10 cellular contexts compared by ENCODE assay signal in the genomic region with DNA sequence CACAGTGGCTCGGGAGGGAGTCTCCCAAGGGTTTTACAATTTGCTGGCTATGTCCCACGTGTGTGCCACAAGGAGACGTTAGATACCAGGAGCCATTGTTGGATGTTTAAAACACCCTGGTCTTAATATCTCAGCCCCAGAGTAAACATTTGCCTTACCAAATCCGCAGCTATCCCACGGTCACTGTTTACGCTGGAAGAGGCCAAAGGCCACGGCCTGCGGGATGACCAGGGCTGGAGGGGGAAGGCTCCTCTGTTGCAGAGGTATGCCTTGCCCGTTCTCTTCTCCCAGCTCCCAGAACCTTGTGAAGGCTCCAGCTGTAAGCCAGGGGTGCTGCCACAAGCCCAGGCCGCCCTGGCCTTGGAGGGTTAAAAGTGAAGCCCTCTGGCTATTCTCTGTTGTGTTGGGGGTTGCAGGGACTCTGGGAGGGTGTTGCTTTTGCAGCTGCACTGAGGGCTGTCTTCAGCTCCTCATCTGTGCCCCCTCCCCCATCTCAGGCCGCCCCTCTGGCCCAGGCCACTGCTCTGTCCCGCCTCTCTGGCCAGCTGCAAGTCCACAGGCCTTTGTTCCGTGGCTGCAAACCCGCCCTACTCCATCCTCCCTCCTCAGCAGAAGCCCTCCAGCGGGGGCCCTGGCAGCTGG. TPM values are rescaled to one million over a fixed set of nuclear protein-coding genes. Genes with fewer than 3 reads are reported as not detected.
DNase-seq lines count a peak whose midpoint lies in the region; ATAC-seq and TF ChIP-seq lines count a peak whose summit lies in the region.
"Had no signal": no experiment of that assay in that cellular context is flagged by ENCODE, and none has a peak within 500 bp of the region (broad histone marks: within the 10 kb centered on the region; RNA-seq: fewer than 3 reads in every experiment).

No MANE protein-coding gene starts in this region.

- H3K36me3 ChIP-seq in HCT116 (ENCODE audit: control insufficient read depth in 1 of 2, insufficient read depth in 2 of 2, low read length in 2 of 2) = no peaks in the 10 kb centered on the region
- no peaks in the 10 kb centered on the region for H3K36me3 ChIP-seq in mammary epithelial cell (ENCODE audit: insufficient read depth, low read length)
- no peaks in the 10 kb centered on the region for H3K36me3 ChIP-seq in sigmoid colon

- H3K27me3 ChIP-seq in HCT116 (ENCODE audit: insufficient read depth, low read length) = no peaks in the 10 kb centered on the region
- no peaks in the 10 kb centered on the region for H3K27me3 ChIP-seq in mammary epithelial cell (ENCODE audit: insufficient read depth, low read length)
- H3K27me3 ChIP-seq in sigmoid colon = no peaks in the 10 kb centered on the region

- H3K9me3 ChIP-seq in HCT116 (ENCODE audit: control insufficient read depth in 1 of 2, insufficient read depth in 1 of 2, low read depth in 1 of 2, low read length in 2 of 2) (no peaks in the 10 kb centered on the region), mammary epithelial cell (replicated peaks; ENCODE audit: insufficient read depth, low read length) (no peaks in the 10 kb centered on the region), sigmoid colon (no peaks in the 10 kb centered on the region)

- intact Hi-C loops in HCT116 (cut with micrococcal nuclease) = no loop called here
- intact Hi-C loops in mammary epithelial cell (cut with micrococcal nuclease) = loop anchor here (1.0 to 5.0 kb wide), 4 partner anchors 20 to 166 kb away; partner anchors contain the start of gene HSPA2
- intact Hi-C loops in sigmoid colon (cut with DNase I) = loop anchor here (5.0 kb wide), 1 partner anchor 204 kb away; the partner anchor contains the start of genes ZBTB1 and ZBTB25

- H3K27ac ChIP-seq in HCT116 (ENCODE audit: low read depth, low read length) (no peak overlapping the region; the same call in 1 of the 2 replicates), mammary epithelial cell (ENCODE audit: insufficient read depth, low read depth, low read length) (peak overlapping the region; percentile 86), sigmoid colon (peak overlapping the region; percentile 86 to 95 (median 92))

- TF ChIP-seq CTCF in HCT116 (IDR thresholded peaks at IDR 0.05 in 2 of 3, conservative IDR thresholded peaks at IDR 0.05 in 1 of 3; ENCODE audit: borderline replicate concordance in 1 of 3, insufficient read depth in 1 of 3, low read depth in 2 of 3, low read length in 2 of 3) (no peak), mammary epithelial cell (conservative IDR thresholded peaks at IDR 0.05 in 1 of 2, IDR thresholded peaks at IDR 0.05 in 1 of 2; ENCODE audit: extremely low read depth in 1 of 2, insufficient read depth in 1 of 2, low read depth in 1 of 2, low read length in 2 of 2) (no peak), sigmoid colon (IDR thresholded peaks at IDR 0.05) (no peak)

- H4K20me1 ChIP-seq in HCT116 (ENCODE audit: insufficient read depth) = 0 out of 2 replicates have a peak, but pooled peaks cover 5% of the 10 kb centered on the region
- no peaks in the 10 kb centered on the region for H4K20me1 ChIP-seq in mammary epithelial cell (ENCODE audit: insufficient read depth, low read length)

- peak overlapping the region; percentile 91 for H3K9ac ChIP-seq in HCT116 (ENCODE audit: low read length)
- peak overlapping the region; percentile 93 for H3K9ac ChIP-seq in mammary epithelial cell (ENCODE audit: insufficient read depth, low read length)

- BruUV-seq in HCT116 (replicated peaks; lab: Mats Ljungman, UMichigan) (no TSS peak), mammary epithelial cell (replicated peaks; lab: Mats Ljungman, UMichigan) (no TSS peak)

- H3K9me2 ChIP-seq in HCT116 (ENCODE audit: insufficient read depth) = no peaks in the 10 kb centered on the region

- TF ChIP-seq RAD21 in HCT116 (IDR thresholded peaks at IDR 0.05; ENCODE audit: low read depth) = no peak

- H3K4me1 ChIP-seq in HCT116 (ENCODE audit: control insufficient read depth in 1 of 2, insufficient read depth in 2 of 2, low read length in 2 of 2) = peaks cover 47 to 62% of the 10 kb centered on the region in 2 experiments
- peaks cover 64% of the 10 kb centered on the region for H3K4me1 ChIP-seq in mammary epithelial cell (ENCODE audit: insufficient read depth, low read length)
- H3K4me1 ChIP-seq in sigmoid colon = peaks cover 0 to 77% (median 74%) of the 10 kb centered on the region in 4 donors

- peak overlapping the region; percentile 83 for H3K4me2 ChIP-seq in HCT116 (ENCODE audit: low read length)
- H3K4me2 ChIP-seq in mammary epithelial cell (ENCODE audit: insufficient read depth, low read depth, low read length) = peak overlapping the region; percentile 81

- dilution Hi-C loops in mammary epithelial cell (cut with HindIII; ENCODE audit: low sequenced_read_pairs) = no loop called here

- in situ Hi-C loops in mammary epithelial cell (cut with MboI; ENCODE audit: low sequenced_read_pairs in 2 of 2) = no loop called here

- CTCF ChIA-PET in HCT116 (lab: Charles Lee) (interaction anchor here (2.0 kb wide), 1 partner anchor 58 kb away, joined by 6 read pairs; no protein-coding TSS in a partner anchor), mammary epithelial cell (lab: Charles Lee; ENCODE audit: low non-redundant PET) (no interaction called here)

- H3K79me2 ChIP-seq in HCT116 (ENCODE audit: insufficient read depth, low read length) (peaks cover 71% of the 10 kb centered on the region), mammary epithelial cell (ENCODE audit: insufficient read depth, low read length) (peaks cover 78% of the 10 kb centered on the region)

- H2AFZ ChIP-seq in HCT116 (ENCODE audit: low read depth, low read length, poor library complexity, severe bottlenecking) (no peak overlapping the region), mammary epithelial cell (ENCODE audit: low read depth, low read length) (no peak overlapping the region)

- 72% methylated on average over 10 of the region's 15 CpGs for WGBS in mammary epithelial cell (ENCODE audit: low coverage, missing lambda C conversion rate)
- 29 to 60% methylated on average over 15 of the region's 15 CpGs for WGBS in sigmoid colon, 2 donors

- RAD21 ChIA-PET in HCT116 (lab: Charles Lee; ENCODE audit: low non-redundant PET in 1 of 2, low total read pairs in 2 of 2, uncharacterized antibody in 2 of 2, unreplicated experiment in 2 of 2) = no interaction called here

- POLR2A ChIA-PET in HCT116 (lab: Charles Lee) = interaction anchor here (2.2 to 3.6 kb wide), 2 partner anchors 8 to 13 kb away, joined by 6 to 12 read pairs; no protein-coding TSS in a partner anchor

- H3K4me3 ChIP-seq in HCT116 (replicated peaks in 1 of 2; ENCODE audit: low read depth in 1 of 2, low read length in 2 of 2) (0 out of 4 replicates have a peak overlapping the region, but pooled peaks of 1 of the 2 experiments have one; percentile 4), mammary epithelial cell (replicated peaks in 1 of 3; ENCODE audit: insufficient read depth in 1 of 3, low read depth in 2 of 3, low read length in 3 of 3) (peak overlapping the region; percentile 13 to 92 (median 91)), sigmoid colon (peak overlapping the region; percentile 2 to 90 (median 82))

- ATAC-seq in HCT116 = no peak
- ATAC-seq in GM19328 (IDR thresholded peaks at IDR 0.05; ENCODE audit: unreplicated experiment) = no peak

- no peak for TF ChIP-seq POLR2A in HCT116 (IDR thresholded peaks at IDR 0.05; ENCODE audit: borderline replicate concordance, extremely low read depth, insufficient read depth, insufficient read length)
- TF ChIP-seq POLR2A in sigmoid colon (IDR thresholded peaks at IDR 0.05) = no peak

- TF ChIP-seq EP300 in sigmoid colon (IDR thresholded peaks at IDR 0.05) = no peak

- no peak for DNase-seq in HCT116 (ENCODE audit: low read depth, low spot score)
- no peak for DNase-seq in mammary epithelial cell
- DNase-seq in inferior parietal cortex (ENCODE audit: extremely low spot score) = peak; percentile 56
- peak; percentile 71 for DNase-seq in sigmoid colon
- no peak for DNase-seq in SKM-1 treated with dmso at 0.1 percent for 144 hours (lab: John Stamatoyannopoulos, UW; ENCODE audit: unreplicated experiment)
- no peak for DNase-seq in NOMO-1 treated with dmso at 0.1 percent for 144 hours (lab: John Stamatoyannopoulos, UW; ENCODE audit: unreplicated experiment)
- no peak for DNase-seq in GM19240 (ENCODE audit: insufficient read length, low spot score)
- DNase-seq: effector CD4-positive, alpha-beta T cell; NCI-H1048 had no signal

TF ChIP-seq in HCT116, 20 proteins besides CTCF, POLR2A, EP300 and RAD21:
- TF ChIP-seq CBX3 (IDR thresholded peaks at IDR 0.05; ENCODE audit: low read depth) (no peak), ATF3 (IDR thresholded peaks at IDR 0.05) (no peak), SIN3A (IDR thresholded peaks at IDR 0.05; ENCODE audit: low read depth) (no peak), TCF7L2 (IDR thresholded peaks at IDR 0.05; ENCODE audit: borderline replicate concordance, extremely low read depth, insufficient read depth, insufficient read length) (no peak), SP1 (IDR thresholded peaks at IDR 0.05; ENCODE audit: low read depth) (no peak)
- TF ChIP-seq, protein P1, sequence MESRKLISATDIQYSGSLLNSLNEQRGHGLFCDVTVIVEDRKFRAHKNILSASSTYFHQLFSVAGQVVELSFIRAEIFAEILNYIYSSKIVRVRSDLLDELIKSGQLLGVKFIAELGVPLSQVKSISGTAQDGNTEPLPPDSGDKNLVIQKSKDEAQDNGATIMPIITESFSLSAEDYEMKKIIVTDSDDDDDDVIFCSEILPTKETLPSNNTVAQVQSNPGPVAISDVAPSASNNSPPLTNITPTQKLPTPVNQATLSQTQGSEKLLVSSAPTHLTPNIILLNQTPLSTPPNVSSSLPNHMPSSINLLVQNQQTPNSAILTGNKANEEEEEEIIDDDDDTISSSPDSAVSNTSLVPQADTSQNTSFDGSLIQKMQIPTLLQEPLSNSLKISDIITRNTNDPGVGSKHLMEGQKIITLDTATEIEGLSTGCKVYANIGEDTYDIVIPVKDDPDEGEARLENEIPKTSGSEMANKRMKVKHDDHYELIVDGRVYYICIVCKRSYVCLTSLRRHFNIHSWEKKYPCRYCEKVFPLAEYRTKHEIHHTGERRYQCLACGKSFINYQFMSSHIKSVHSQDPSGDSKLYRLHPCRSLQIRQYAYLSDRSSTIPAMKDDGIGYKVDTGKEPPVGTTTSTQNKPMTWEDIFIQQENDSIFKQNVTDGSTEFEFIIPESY (IDR thresholded peaks at IDR 0.05; ENCODE audit: extremely low read depth, insufficient replicate concordance, low read length) = no peak

RNA-seq across cellular contexts. Expression of gene PLEKHG3, which starts 2.4 kb away (rescaled TPM):
- 55.6 TPM for total RNA-seq in HCT116 (2021; ENCODE audit: unreplicated experiment)
- polyA plus RNA-seq in HCT116 (2012) = 36.0 and 37.8 TPM in 2 replicates
- total RNA-seq in mammary epithelial cell = 100 to 1,000 TPM in 1 of 2 donors, 10 to 100 TPM in 1; 47.8 to 137 TPM
- polyA plus RNA-seq in mammary epithelial cell = 68.7 TPM
- polyA minus RNA-seq in mammary epithelial cell = 80.7 TPM
- 10 to 100 TPM; 34.4 to 67.9 (median 52.3) TPM for total RNA-seq in sigmoid colon
- polyA plus RNA-seq in sigmoid colon = 10 to 100 TPM; 16.9 to 26.8 (median 17.4) TPM

Comparison
In these comparisons a context has a peak if more than half of its experiments do, and no peak if none do; other contexts are left out.
1. DNase-seq: peak in inferior parietal cortex (single experiment) and sigmoid colon (single experiment); none in HCT116 (single experiment), mammary epithelial cell (single experiment), SKM-1 treated with dmso at 0.1 percent for 144 hours (single experiment), NOMO-1 treated with dmso at 0.1 percent for 144 hours (single experiment) and GM19240 (single experiment).